Comparison of ENCODE assay signal across 1 cellular context in the genomic region with DNA sequence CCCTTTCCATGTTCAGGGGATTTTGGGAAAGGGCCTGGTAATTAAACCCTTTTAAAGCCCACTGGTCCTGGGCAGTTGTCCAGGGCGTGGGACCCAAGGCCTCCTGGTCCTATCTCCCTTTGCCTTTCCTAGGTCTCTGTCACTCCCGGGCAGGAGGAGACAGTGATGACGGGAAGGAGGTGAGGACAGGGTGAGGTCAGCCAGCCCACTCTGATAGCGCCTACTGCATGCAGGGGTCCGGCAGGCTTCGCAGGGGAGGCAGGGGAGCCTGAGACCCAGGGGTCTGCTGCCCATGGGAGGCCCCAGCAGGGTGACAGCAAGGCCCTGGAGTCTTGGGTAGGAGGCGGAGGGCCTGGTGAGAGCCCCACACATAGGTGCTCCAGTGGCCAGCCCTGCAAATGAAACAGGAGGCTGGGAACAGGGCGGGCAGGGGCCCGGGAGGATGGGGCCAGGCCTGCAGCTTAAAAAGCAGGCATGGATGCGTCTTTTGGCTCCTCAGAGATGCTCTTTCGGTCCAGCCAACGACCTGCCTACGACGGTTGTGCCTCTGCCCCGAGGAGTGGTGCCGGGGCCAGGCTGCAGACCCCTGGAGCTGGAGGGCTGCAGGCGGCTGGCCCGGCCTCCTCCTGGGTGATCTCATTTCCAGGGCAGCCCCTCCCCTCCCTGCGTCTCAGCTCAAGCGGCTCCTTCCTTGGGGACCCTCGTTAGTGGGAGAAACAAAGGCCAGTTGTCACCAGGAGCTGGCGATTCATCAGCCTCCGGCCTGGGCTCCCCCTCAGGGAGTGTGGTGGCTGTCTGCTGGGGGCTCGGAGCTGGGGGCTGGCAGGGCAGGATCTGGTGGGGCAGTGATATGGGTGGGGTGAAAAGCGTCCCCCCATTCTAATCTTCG.
TF ChIP-seq lines count a peak whose summit lies in the region.

No MANE protein-coding gene starts in this region.

TF ChIP-seq in liver, 16 proteins besides CTCF, POLR2A, EP300 and RAD21:
- no peak for TF ChIP-seq RXRA (IDR thresholded peaks at IDR 0.05)
- no peak for TF ChIP-seq YY1 (IDR thresholded peaks at IDR 0.05)
